Comparison of ENCODE assay signal across 25 cellular contexts in genomic region chr3:188786424-188786823, GRCh38.
"Had no signal": no experiment of that assay in that cellular context is flagged by ENCODE, and none has a peak within 500 bp of the region (broad histone marks: within the 10 kb centered on the region; RNA-seq: fewer than 3 reads in every experiment).

No MANE protein-coding gene starts in this region.

- H3K4me3 Mint-ChIP-seq: immature natural killer cell; naive thymus-derived CD8-positive, alpha-beta T cell; nephron; neural crest cell; stimulated activated effector memory CD8-positive, alpha-beta T cell treated with anti-CD3 and anti-CD28 coated beads, Interleukin-12 subunit alpha, Interleukin-12 subunit beta, amount 100 ng/mL, for 72 hours; stimulated activated naive CD8-positive, alpha-beta T cell treated with anti-CD3 and anti-CD28 coated beads, Interleukin-15, Interleukin-2, amounts not matched to agents 100 ng/mL and 50 ng/mL, for 24 hours had no signal

- H3K27ac Mint-ChIP-seq: immature natural killer cell; naive thymus-derived CD8-positive, alpha-beta T cell; nephron; stimulated activated effector memory CD8-positive, alpha-beta T cell treated with anti-CD3 and anti-CD28 coated beads, Interleukin-12 subunit alpha, Interleukin-12 subunit beta, amount 100 ng/mL, for 72 hours; stimulated activated naive CD8-positive, alpha-beta T cell treated with anti-CD3 and anti-CD28 coated beads, Interleukin-15, Interleukin-2, amounts not matched to agents 100 ng/mL and 50 ng/mL, for 24 hours had no signal

- H3K9me3 Mint-ChIP-seq: immature natural killer cell; naive thymus-derived CD8-positive, alpha-beta T cell; nephron; stimulated activated effector memory CD8-positive, alpha-beta T cell treated with anti-CD3 and anti-CD28 coated beads, Interleukin-12 subunit alpha, Interleukin-12 subunit beta, amount 100 ng/mL, for 72 hours; stimulated activated naive CD8-positive, alpha-beta T cell treated with anti-CD3 and anti-CD28 coated beads, Interleukin-15, Interleukin-2, amounts not matched to agents 100 ng/mL and 50 ng/mL, for 24 hours had no signal

- ATAC-seq: heart left ventricle; left ventricle myocardium superior; lower lobe of right lung; naive thymus-derived CD8-positive, alpha-beta T cell; stimulated activated effector memory CD8-positive, alpha-beta T cell treated with anti-CD3 and anti-CD28 coated beads, Interleukin-12 subunit alpha, Interleukin-12 subunit beta, amount 100 ng/mL, for 72 hours; upper lobe of right lung had no signal

- H3K27me3 Mint-ChIP-seq: naive thymus-derived CD8-positive, alpha-beta T cell; stimulated activated naive CD8-positive, alpha-beta T cell treated with anti-CD3 and anti-CD28 coated beads, Interleukin-15, Interleukin-2, amounts not matched to agents 100 ng/mL and 50 ng/mL, for 24 hours had no signal

- H3K4me3 ChIP-seq: heart left ventricle, lower lobe of right lung, right atrium auricular region, sigmoid colon, spleen, suprapubic skin, thoracic aorta, tibial artery, upper lobe of right lung had no signal

- DNase-seq: heart left ventricle; hypothalamus; immature natural killer cell; kidney; left ventricle myocardium superior; lower lobe of right lung; mammary epithelial cell; mesenchymal stem cell; naive thymus-derived CD8-positive, alpha-beta T cell; nucleus accumbens; sigmoid colon; small intestine; spleen; stimulated activated CD4-positive, alpha-beta T cell treated with anti-CD3 and anti-CD28 coated beads, Interleukin-4, amount 100 ng/mL, for 24 hours; stimulated activated naive CD4-positive, alpha-beta T cell; tibial artery; trophoblast cell; upper lobe of right lung had no signal

- H3K36me3 Mint-ChIP-seq: naive thymus-derived CD8-positive, alpha-beta T cell; stimulated activated effector memory CD8-positive, alpha-beta T cell treated with anti-CD3 and anti-CD28 coated beads, Interleukin-12 subunit alpha, Interleukin-12 subunit beta, amount 100 ng/mL, for 72 hours had no signal
